1 cellular context compared by ENCODE assay signal in the genomic region with DNA sequence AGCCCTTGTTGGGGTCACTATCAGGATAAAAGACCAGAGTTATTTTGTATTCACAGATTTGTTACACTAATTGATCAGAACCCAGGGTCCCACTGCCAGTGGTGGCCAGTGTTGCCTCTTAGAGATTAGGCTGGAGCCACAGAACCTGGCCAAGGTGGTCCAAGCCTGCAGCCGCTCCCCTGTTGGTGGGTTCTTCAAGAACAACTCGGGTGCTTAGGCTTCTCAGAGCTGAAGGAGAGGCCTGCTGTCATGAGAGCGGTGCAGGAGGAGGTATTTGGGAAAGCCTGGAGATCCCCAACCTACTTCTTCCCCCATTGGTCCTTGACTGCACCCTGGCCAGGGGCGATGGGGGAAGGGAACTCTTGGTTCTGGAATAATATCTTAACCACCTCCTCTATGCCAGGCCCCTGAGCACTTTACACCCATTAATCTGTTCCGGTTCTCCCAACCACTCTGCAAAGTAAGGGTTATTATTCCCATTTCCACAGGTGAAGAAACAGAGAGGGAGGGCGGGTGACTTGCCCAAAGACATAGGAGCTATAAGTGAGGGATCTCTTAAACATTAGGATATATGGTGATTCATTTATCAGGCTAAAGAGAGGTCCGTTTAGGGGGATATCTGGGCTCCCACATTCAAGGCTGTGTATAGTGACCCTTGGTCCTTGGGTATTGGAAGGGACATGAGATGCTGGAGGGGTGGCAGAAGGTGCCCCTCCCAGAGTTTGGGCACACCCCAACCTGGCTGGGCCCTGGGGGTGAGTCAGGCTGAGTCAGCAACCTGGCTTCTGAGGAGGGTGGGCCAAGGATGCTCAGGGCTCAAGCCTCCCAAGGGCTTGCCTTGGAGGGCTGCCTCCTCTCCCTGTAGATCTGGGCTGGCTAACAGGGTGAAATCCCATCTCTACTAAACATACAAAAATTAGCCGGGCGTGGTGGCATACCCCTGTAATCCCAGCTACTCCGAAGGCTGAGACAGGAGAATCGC.
TF ChIP-seq lines count a peak whose summit lies in the region.

No MANE protein-coding gene starts in this region.

TF ChIP-seq in K562, 482 proteins besides CTCF, POLR2A, EP300 and RAD21:
- TF ChIP-seq OTX1 (CRISPR knock-in tag; IDR thresholded peaks at IDR 0.05) (no peak), MAFK (IDR thresholded peaks at IDR 0.05; ENCODE audit: low read length) (0 out of 2 replicates have a peak, but pooled peaks have one; percentile 2), C11orf30 (IDR thresholded peaks at IDR 0.05; ENCODE audit: low read depth) (peak; percentile 37), RUNX1 (IDR thresholded peaks at IDR 0.05; ENCODE audit: low read depth) (no peak), DPF2 (IDR thresholded peaks at IDR 0.05) (no peak), ZNF316 (IDR thresholded peaks at IDR 0.05) (peak; percentile 41; the same call in 1 of the 2 replicates)
TF ChIP-seq in K562: peak in this region for 3.
